Comparison of ENCODE assay signal across 1 cellular context in the genomic region with DNA sequence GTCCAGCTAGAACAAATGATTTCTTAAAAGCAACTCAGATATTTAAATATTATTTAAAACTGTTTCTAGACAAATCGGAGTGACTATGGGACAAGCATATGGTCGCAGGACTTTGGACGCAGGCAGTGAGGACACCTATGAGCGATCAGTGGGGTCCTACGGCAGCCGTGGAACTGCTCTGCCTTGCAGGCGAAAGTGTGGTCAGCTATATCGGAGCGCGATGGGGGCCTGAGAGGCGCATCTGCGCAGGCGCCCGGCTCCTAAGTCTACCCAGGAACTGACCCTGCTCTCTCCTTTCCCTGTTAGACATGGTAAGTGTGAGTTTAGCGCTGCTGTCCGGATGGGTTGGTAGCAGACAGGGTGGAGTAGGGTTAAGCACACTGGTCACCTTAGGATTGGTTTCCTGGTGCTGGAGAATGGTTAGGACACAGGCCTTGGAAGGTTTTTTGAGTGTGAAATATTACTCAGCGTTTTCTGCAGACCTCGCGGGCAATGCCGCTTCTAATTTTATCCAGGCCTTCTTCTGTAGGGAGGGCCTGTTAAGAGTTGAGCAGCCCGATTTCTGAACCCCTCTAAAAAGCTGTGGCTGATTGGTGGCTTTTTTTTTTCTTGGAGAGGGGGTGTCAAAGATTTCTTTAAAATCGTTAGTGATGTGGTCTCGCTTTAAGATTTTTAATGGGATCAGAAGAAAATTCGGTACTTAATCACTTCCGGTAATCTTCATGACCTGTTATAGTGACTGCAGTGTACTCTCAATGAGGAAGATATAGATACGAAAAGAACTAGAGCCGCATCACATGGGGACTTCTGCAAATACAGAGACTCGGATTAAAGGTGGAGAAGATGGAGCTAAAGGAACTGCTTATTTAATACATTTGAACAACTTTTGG.
TF ChIP-seq lines count a peak whose summit lies in the region.

TSS of gene RABGGTB (plus strand) at position 293 of the 890 bp plus-strand sequence. CDS start at position 309, 16 bp downstream.

TF ChIP-seq in K562, 482 proteins besides CTCF, POLR2A, EP300 and RAD21 (continued from another document and continues in another):
- TF ChIP-seq, protein P1, sequence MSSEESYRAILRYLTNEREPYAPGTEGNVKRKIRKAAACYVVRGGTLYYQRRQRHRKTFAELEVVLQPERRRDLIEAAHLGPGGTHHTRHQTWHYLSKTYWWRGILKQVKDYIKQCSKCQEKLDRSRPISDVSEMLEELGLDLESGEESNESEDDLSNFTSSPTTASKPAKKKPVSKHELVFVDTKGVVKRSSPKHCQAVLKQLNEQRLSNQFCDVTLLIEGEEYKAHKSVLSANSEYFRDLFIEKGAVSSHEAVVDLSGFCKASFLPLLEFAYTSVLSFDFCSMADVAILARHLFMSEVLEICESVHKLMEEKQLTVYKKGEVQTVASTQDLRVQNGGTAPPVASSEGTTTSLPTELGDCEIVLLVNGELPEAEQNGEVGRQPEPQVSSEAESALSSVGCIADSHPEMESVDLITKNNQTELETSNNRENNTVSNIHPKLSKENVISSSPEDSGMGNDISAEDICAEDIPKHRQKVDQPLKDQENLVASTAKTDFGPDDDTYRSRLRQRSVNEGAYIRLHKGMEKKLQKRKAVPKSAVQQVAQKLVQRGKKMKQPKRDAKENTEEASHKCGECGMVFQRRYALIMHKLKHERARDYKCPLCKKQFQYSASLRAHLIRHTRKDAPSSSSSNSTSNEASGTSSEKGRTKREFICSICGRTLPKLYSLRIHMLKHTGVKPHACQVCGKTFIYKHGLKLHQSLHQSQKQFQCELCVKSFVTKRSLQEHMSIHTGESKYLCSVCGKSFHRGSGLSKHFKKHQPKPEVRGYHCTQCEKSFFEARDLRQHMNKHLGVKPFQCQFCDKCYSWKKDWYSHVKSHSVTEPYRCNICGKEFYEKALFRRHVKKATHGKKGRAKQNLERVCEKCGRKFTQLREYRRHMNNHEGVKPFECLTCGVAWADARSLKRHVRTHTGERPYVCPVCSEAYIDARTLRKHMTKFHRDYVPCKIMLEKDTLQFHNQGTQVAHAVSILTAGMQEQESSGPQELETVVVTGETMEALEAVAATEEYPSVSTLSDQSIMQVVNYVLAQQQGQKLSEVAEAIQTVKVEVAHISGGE (CRISPR knock-in tag; IDR thresholded peaks at IDR 0.05): peak in 1 of 3 experiments; percentile 56; a peak in 2 of 6 replicates
- TF ChIP-seq SRF (CRISPR knock-in tag; IDR thresholded peaks at IDR 0.05) (0 out of 4 replicates have a peak, but pooled peaks of 1 of the 2 experiments have one; percentile 49), ZFP30 (CRISPR knock-in tag; IDR thresholded peaks at IDR 0.05; ENCODE audit: borderline replicate concordance) (no peak), TCF15 (CRISPR knock-in tag; IDR thresholded peaks at IDR 0.05) (no peak), HDAC8 (tag; IDR thresholded peaks at IDR 0.05) (no peak), ZNF134 (CRISPR knock-in tag; conservative IDR thresholded peaks at IDR 0.05) (no peak), PHB2 (IDR thresholded peaks at IDR 0.05; ENCODE audit: low read depth) (no peak), RBM14 (IDR thresholded peaks at IDR 0.05; ENCODE audit: borderline replicate concordance, insufficient read depth, low read depth, low read length) (no peak), MCM2 (IDR thresholded peaks at IDR 0.05; ENCODE audit: low read depth) (no peak), ZNF445 (CRISPR knock-in tag; IDR thresholded peaks at IDR 0.05; ENCODE audit: low read depth) (no peak), SMARCB1 (IDR thresholded peaks at IDR 0.05; ENCODE audit: insufficient read length, low read depth) (no peak), FOXA3 (CRISPR knock-in tag; conservative IDR thresholded peaks at IDR 0.05 in 1 of 2, IDR thresholded peaks at IDR 0.05 in 1 of 2) (peak in 1 of 2 experiments; percentile 51; a peak in 1 of 4 replicates), MECOM (CRISPR knock-in tag; IDR thresholded peaks at IDR 0.05) (peak; percentile 43; the same call in 1 of the 2 replicates), ZNF586 (CRISPR knock-in tag; conservative IDR thresholded peaks at IDR 0.05) (no peak), STAT5B (CRISPR knock-in tag; IDR thresholded peaks at IDR 0.05) (no peak), DNMT1 (IDR thresholded peaks at IDR 0.05) (no peak), YY1 (IDR thresholded peaks at IDR 0.05; ENCODE audit: borderline replicate concordance in 1 of 3, control insufficient read depth in 1 of 3, extremely low read depth in 1 of 3, insufficient read depth in 3 of 3, insufficient read length in 1 of 3, insufficient replicate concordance in 2 of 3, low read depth in 1 of 3, low read length in 2 of 3) (peak in 2 of 3 experiments; percentile 34 to 75), MAFG (tag; conservative IDR thresholded peaks at IDR 0.05) (peak; percentile 66), SMAD2 (IDR thresholded peaks at IDR 0.05; ENCODE audit: low read depth, low read length) (no peak), XRCC3 (IDR thresholded peaks at IDR 0.05) (no peak), CHAMP1 (IDR thresholded peaks at IDR 0.05) (no peak), HMGXB4 (CRISPR knock-in tag; IDR thresholded peaks at IDR 0.05) (peak; percentile 39; the same call in 1 of the 2 replicates), NR2C1 (IDR thresholded peaks at IDR 0.05) (no peak; the same call in 1 of the 2 replicates), NR2C1 (tag; IDR thresholded peaks at IDR 0.05) (0 out of 2 replicates have a peak, but pooled peaks have one; percentile 18), DMBX1 (CRISPR knock-in tag; IDR thresholded peaks at IDR 0.05; ENCODE audit: borderline replicate concordance) (no peak; the same call in 1 of the 2 replicates), COPS2 (conservative IDR thresholded peaks at IDR 0.05) (no peak), STAT5A (IDR thresholded peaks at IDR 0.05; ENCODE audit: borderline replicate concordance, low read length) (no peak), TEAD1 (CRISPR knock-in tag; IDR thresholded peaks at IDR 0.05) (no peak), TCF3 (CRISPR knock-in tag; IDR thresholded peaks at IDR 0.05) (no peak), ZNF175 (CRISPR knock-in tag; IDR thresholded peaks at IDR 0.05; ENCODE audit: low read depth) (no peak), NFYB (IDR thresholded peaks at IDR 0.05; ENCODE audit: extremely low read depth, insufficient read length) (no peak), MIER1 (IDR thresholded peaks at IDR 0.05; ENCODE audit: low read depth) (no peak), CBX3 (IDR thresholded peaks at IDR 0.05; ENCODE audit: borderline replicate concordance in 1 of 2, low read length in 2 of 2) (no peak; a peak in 1 of 3 replicates)
- TF ChIP-seq, protein P2, sequence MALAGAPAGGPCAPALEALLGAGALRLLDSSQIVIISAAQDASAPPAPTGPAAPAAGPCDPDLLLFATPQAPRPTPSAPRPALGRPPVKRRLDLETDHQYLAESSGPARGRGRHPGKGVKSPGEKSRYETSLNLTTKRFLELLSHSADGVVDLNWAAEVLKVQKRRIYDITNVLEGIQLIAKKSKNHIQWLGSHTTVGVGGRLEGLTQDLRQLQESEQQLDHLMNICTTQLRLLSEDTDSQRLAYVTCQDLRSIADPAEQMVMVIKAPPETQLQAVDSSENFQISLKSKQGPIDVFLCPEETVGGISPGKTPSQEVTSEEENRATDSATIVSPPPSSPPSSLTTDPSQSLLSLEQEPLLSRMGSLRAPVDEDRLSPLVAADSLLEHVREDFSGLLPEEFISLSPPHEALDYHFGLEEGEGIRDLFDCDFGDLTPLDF (CRISPR knock-in tag; IDR thresholded peaks at IDR 0.05): 0 out of 2 replicates have a peak, but pooled peaks have one; percentile 55
- TF ChIP-seq, protein P3, sequence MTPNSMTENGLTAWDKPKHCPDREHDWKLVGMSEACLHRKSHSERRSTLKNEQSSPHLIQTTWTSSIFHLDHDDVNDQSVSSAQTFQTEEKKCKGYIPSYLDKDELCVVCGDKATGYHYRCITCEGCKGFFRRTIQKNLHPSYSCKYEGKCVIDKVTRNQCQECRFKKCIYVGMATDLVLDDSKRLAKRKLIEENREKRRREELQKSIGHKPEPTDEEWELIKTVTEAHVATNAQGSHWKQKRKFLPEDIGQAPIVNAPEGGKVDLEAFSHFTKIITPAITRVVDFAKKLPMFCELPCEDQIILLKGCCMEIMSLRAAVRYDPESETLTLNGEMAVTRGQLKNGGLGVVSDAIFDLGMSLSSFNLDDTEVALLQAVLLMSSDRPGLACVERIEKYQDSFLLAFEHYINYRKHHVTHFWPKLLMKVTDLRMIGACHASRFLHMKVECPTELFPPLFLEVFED (CRISPR knock-in tag; conservative IDR thresholded peaks at IDR 0.05): peak; percentile 83
- TF ChIP-seq, protein P4, sequence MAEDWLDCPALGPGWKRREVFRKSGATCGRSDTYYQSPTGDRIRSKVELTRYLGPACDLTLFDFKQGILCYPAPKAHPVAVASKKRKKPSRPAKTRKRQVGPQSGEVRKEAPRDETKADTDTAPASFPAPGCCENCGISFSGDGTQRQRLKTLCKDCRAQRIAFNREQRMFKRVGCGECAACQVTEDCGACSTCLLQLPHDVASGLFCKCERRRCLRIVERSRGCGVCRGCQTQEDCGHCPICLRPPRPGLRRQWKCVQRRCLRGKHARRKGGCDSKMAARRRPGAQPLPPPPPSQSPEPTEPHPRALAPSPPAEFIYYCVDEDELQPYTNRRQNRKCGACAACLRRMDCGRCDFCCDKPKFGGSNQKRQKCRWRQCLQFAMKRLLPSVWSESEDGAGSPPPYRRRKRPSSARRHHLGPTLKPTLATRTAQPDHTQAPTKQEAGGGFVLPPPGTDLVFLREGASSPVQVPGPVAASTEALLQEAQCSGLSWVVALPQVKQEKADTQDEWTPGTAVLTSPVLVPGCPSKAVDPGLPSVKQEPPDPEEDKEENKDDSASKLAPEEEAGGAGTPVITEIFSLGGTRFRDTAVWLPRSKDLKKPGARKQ (CRISPR knock-in tag; IDR thresholded peaks at IDR 0.05): no peak
- TF ChIP-seq, protein P5, sequence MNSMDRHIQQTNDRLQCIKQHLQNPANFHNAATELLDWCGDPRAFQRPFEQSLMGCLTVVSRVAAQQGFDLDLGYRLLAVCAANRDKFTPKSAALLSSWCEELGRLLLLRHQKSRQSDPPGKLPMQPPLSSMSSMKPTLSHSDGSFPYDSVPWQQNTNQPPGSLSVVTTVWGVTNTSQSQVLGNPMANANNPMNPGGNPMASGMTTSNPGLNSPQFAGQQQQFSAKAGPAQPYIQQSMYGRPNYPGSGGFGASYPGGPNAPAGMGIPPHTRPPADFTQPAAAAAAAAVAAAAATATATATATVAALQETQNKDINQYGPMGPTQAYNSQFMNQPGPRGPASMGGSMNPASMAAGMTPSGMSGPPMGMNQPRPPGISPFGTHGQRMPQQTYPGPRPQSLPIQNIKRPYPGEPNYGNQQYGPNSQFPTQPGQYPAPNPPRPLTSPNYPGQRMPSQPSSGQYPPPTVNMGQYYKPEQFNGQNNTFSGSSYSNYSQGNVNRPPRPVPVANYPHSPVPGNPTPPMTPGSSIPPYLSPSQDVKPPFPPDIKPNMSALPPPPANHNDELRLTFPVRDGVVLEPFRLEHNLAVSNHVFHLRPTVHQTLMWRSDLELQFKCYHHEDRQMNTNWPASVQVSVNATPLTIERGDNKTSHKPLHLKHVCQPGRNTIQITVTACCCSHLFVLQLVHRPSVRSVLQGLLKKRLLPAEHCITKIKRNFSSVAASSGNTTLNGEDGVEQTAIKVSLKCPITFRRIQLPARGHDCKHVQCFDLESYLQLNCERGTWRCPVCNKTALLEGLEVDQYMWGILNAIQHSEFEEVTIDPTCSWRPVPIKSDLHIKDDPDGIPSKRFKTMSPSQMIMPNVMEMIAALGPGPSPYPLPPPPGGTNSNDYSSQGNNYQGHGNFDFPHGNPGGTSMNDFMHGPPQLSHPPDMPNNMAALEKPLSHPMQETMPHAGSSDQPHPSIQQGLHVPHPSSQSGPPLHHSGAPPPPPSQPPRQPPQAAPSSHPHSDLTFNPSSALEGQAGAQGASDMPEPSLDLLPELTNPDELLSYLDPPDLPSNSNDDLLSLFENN (IDR thresholded peaks at IDR 0.05; ENCODE audit: low read depth in 2 of 2, low read length in 2 of 2): peak in 1 of 2 experiments; percentile 68; a peak in 2 of 4 replicates
- TF ChIP-seq, protein P6, sequence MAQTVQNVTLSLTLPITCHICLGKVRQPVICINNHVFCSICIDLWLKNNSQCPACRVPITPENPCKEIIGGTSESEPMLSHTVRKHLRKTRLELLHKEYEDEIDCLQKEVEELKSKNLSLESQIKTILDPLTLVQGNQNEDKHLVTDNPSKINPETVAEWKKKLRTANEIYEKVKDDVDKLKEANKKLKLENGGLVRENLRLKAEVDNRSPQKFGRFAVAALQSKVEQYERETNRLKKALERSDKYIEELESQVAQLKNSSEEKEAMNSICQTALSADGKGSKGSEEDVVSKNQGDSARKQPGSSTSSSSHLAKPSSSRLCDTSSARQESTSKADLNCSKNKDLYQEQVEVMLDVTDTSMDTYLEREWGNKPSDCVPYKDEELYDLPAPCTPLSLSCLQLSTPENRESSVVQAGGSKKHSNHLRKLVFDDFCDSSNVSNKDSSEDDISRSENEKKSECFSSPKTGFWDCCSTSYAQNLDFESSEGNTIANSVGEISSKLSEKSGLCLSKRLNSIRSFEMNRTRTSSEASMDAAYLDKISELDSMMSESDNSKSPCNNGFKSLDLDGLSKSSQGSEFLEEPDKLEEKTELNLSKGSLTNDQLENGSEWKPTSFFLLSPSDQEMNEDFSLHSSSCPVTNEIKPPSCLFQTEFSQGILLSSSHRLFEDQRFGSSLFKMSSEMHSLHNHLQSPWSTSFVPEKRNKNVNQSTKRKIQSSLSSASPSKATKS (CRISPR knock-in tag; IDR thresholded peaks at IDR 0.05): no peak
